Comparison of ENCODE assay signal across 16 cellular contexts in genomic region chr10:69631566-69631965, GRCh38. TPM values are rescaled to one million over a fixed set of nuclear protein-coding genes. Genes with fewer than 3 reads are reported as not detected.
DNase-seq lines count a peak whose midpoint lies in the region; ATAC-seq, FAIRE-seq and TF ChIP-seq lines count a peak whose summit lies in the region.
"Had no signal": no experiment of that assay in that cellular context is flagged by ENCODE, and none has a peak within 500 bp of the region (broad histone marks: within the 10 kb centered on the region; RNA-seq: fewer than 3 reads in every experiment).

No MANE protein-coding gene starts in this region.

- POLR2A ChIA-PET in K562 (lab: Yijun Ruan, JAX): interaction anchor here (0.7 to 2.0 kb wide), 2 partner anchors 10 to 86 kb away, joined by 4 to 6 read pairs; no protein-coding TSS in a partner anchor

- H3K4me3 ChIP-seq in GM23338: no peak overlapping the region
- H3K4me3 ChIP-seq in K562: no peak overlapping the region
- H3K4me3 ChIP-seq: left ventricle myocardium inferior had no signal

- 34% methylated on average over 7 of the region's 7 CpGs for WGBS in K562 (ENCODE audit: insufficient coverage, low coverage, missing lambda C conversion rate)

- peaks cover 14% of the 10 kb centered on the region; the same call in 1 of the 2 replicates for H3K4me1 ChIP-seq in GM23338 (ENCODE audit: insufficient read depth)
- H3K4me1 ChIP-seq in K562 (replicated peaks in 1 of 2; ENCODE audit: control insufficient read depth in 2 of 2, insufficient read depth in 2 of 2, low read length in 2 of 2): peaks cover 4 to 12% of the 10 kb centered on the region in 2 experiments; a peak in 3 of 5 replicates

- TF ChIP-seq POLR2A in K562 (conservative IDR thresholded peaks at IDR 0.05): no peak

- TF ChIP-seq EP300 in K562 (IDR thresholded peaks at IDR 0.05; ENCODE audit: low read length): no peak

- H2AFZ ChIP-seq in GM23338: no peak overlapping the region
- H2AFZ ChIP-seq in K562 (ENCODE audit: low read depth, low read length): no peak overlapping the region

- peak; percentile 6 for FAIRE-seq in K562 (lab: Jason Lieb, UNC)

- H4K20me1 ChIP-seq in GM23338 (replicated peaks; ENCODE audit: insufficient read depth): no peaks in the 10 kb centered on the region
- no peaks in the 10 kb centered on the region for H4K20me1 ChIP-seq in K562 (replicated peaks; ENCODE audit: control insufficient read depth, insufficient read depth, low read length)

- no peaks in the 10 kb centered on the region for H3K9me2 ChIP-seq in GM23338 (ENCODE audit: insufficient read depth)

- no peak overlapping the region; the same call in 1 of the 2 replicates for H3K4me2 ChIP-seq in GM23338
- H3K4me2 ChIP-seq in K562 (ENCODE audit: insufficient read depth, low read length): no peak overlapping the region

- CTCF ChIA-PET in K562 (lab: Yijun Ruan, JAX; ENCODE audit: low intra/inter-chr PET ratio): no interaction called here

- H3K9ac ChIP-seq in K562 (ENCODE audit: insufficient read depth in 1 of 2, low read depth in 2 of 2, low read length in 2 of 2): no peak overlapping the region

- H3K4me3 Mint-ChIP-seq in GM23338 (peak overlapping the region; percentile 78), nephron progenitor cell (peak overlapping the region; percentile 79)

- H3K36me3 ChIP-seq in GM23338 (ENCODE audit: insufficient read depth): no peaks in the 10 kb centered on the region
- H3K36me3 ChIP-seq in K562 (ENCODE audit: control insufficient read depth, insufficient read depth, low read length): peaks cover 3% of the 10 kb centered on the region; the same call in 1 of the 3 replicates
- H3K36me3 ChIP-seq: left ventricle myocardium inferior had no signal

- H3K27ac ChIP-seq in GM23338 (ENCODE audit: low read depth) (no peak overlapping the region), K562 (ENCODE audit: extremely low read depth, low read depth, low read length) (no peak overlapping the region)
- H3K27ac ChIP-seq: cardiac muscle cell, left ventricle myocardium inferior had no signal

- H3K27ac Mint-ChIP-seq in GM23338 (no peak overlapping the region), nephron progenitor cell (no peak overlapping the region)

- no peaks in the 10 kb centered on the region for H3F3A ChIP-seq in GM23338 (replicated peaks; ENCODE audit: low read depth)

- peaks cover 10% of the 10 kb centered on the region for H3K27me3 Mint-ChIP-seq in GM23338 (ENCODE audit: insufficient read depth, low read depth, poor library complexity)
- H3K27me3 Mint-ChIP-seq in nephron progenitor cell (ENCODE audit: low read depth, poor library complexity): peaks cover 45% of the 10 kb centered on the region

- no peaks in the 10 kb centered on the region; the same call in 1 of the 2 replicates for H3K79me2 ChIP-seq in GM23338 (replicated peaks; ENCODE audit: insufficient read depth)
- no peaks in the 10 kb centered on the region for H3K79me2 ChIP-seq in K562 (ENCODE audit: control insufficient read depth, insufficient read depth, low read length)

- H3K9me1 ChIP-seq in K562 (ENCODE audit: control insufficient read depth, insufficient read depth, low read length): no peaks in the 10 kb centered on the region

- BruUV-seq in K562 (replicated peaks; lab: Mats Ljungman, UMichigan): no TSS peak

- ATAC-seq in GM23338 (no peak), K562 (no peak), GM18870 (IDR thresholded peaks at IDR 0.05; ENCODE audit: unreplicated experiment) (no peak)

- peaks cover 18% of the 10 kb centered on the region for H3K36me3 Mint-ChIP-seq in GM23338 (ENCODE audit: low read depth)
- H3K36me3 Mint-ChIP-seq in nephron progenitor cell (ENCODE audit: low read depth): peaks cover 14% of the 10 kb centered on the region

- H3K9me3 ChIP-seq in K562 (replicated peaks; ENCODE audit: control insufficient read depth, insufficient read depth, low read depth, low read length): no peaks in the 10 kb centered on the region
- H3K9me3 ChIP-seq: left ventricle myocardium inferior had no signal

- TF ChIP-seq CTCF in GM23338 (conservative IDR thresholded peaks at IDR 0.05; ENCODE audit: low read depth in 2 of 2) (no peak), K562 (IDR thresholded peaks at IDR 0.05 in 2 of 3, conservative IDR thresholded peaks at IDR 0.05 in 1 of 3; ENCODE audit: insufficient read depth in 2 of 3, low read depth in 1 of 3, low read length in 3 of 3) (no peak), nephron progenitor cell (IDR thresholded peaks at IDR 0.05) (no peak)

- H3K9me3 Mint-ChIP-seq in GM23338 (no peaks in the 10 kb centered on the region; the same call in 2 of the 3 replicates), nephron progenitor cell (no peaks in the 10 kb centered on the region)

- H3K4me1 Mint-ChIP-seq in GM23338 (peaks cover 9% of the 10 kb centered on the region), nephron progenitor cell (no peaks in the 10 kb centered on the region)

- peaks cover 26% of the 10 kb centered on the region for H3K27me3 ChIP-seq in GM23338 (ENCODE audit: insufficient read depth)
- H3K27me3 ChIP-seq in K562 (ENCODE audit: control insufficient read depth in 2 of 2, insufficient read depth in 2 of 2, low read length in 2 of 2): peaks cover 0 to 19% of the 10 kb centered on the region in 2 experiments; a peak in 3 of 5 replicates

- intact Hi-C loops in K562 (cut with micrococcal nuclease): loop anchor here (10.0 kb wide), 1 partner anchor 397 kb away; no protein-coding TSS in a partner anchor

- DNase-seq in activated CD8-positive, alpha-beta memory T cell treated with anti-CD3 and anti-CD28 coated beads for 24 hours: peak; percentile 52
- DNase-seq in activated CD8-positive, alpha-beta memory T cell treated with anti-CD3 and anti-CD28 coated beads, Interleukin-2, amount 50 U/mL, for 4 hours: no peak
- DNase-seq in GM23338 (ENCODE audit: low spot score) (no peak), K562 (ENCODE audit: extremely low read depth in 1 of 4, low spot score in 3 of 4) (no peak), nephron progenitor cell (no peak), hepatic stellate cell (ENCODE audit: low spot score) (no peak), cerebellum (ENCODE audit: low spot score) (no peak)
- DNase-seq: EL, foreskin fibroblast, left ventricle myocardium inferior, NCI-H524, SHP77 treated with DMSO at 0.1 percent for 48 hours, T1000 had no signal

- no peak for TF ChIP-seq RAD21 in K562 (CRISPR knock-in tag; conservative IDR thresholded peaks at IDR 0.05 in 1 of 2, IDR thresholded peaks at IDR 0.05 in 1 of 2)

- in situ Hi-C loops in K562 (cut with MboI): loop anchor here (25.0 kb wide), 1 partner anchor 394 kb away; no protein-coding TSS in a partner anchor

TF ChIP-seq in GM23338, 12 proteins besides CTCF, POLR2A, EP300 and RAD21 (continues in another document):
- TF ChIP-seq STAT1 (IDR thresholded peaks at IDR 0.05; ENCODE audit: unreplicated experiment) (no peak), EZH2phosphoT487 (IDR thresholded peaks at IDR 0.05; ENCODE audit: unreplicated experiment) (no peak)

TF ChIP-seq in K562, 482 proteins besides CTCF, POLR2A, EP300 and RAD21 (continues in another document):
- no peak for TF ChIP-seq PCBP1 (IDR thresholded peaks at IDR 0.05; ENCODE audit: low read depth, low read length, poor library complexity, severe bottlenecking)
- TF ChIP-seq SRF (CRISPR knock-in tag; IDR thresholded peaks at IDR 0.05): no peak

RNA-seq across cellular contexts. Expression of gene FAM241B, which starts 1.5 kb away (rescaled TPM):
- 6.7 and 8.7 TPM in 2 replicates for total RNA-seq in GM23338 (2014; rRNA removed; shearing (Covaris generic))
- polyA plus RNA-seq in GM23338 (2016; fragmentation: Nextera tagmentation; extraction: Ambion mirVana) (28.3 and 30.6 TPM in 2 replicates), K562 (2011; rRNA removed) (10.2 and 11.5 TPM in 2 replicates), K562 (2014; fragmentation: Illumina TruSeq; extraction: Trizol) (5.6 and 6.3 TPM in 2 replicates), K562 (2014; fragmentation: Nextera tagmentation; extraction: Ambion mirVana) (1 to 10 TPM; 1.9 to 2.3 TPM), K562 (2014; rRNA removed) (9.5 and 11.1 TPM in 2 replicates)
- 9.7 and 14.8 TPM in 2 replicates for total RNA-seq in K562 (2011; cell fraction: chromatin; rRNA removed; ENCODE audit: low replicate concordance)
- 11.3 and 11.4 TPM in 2 replicates for total RNA-seq in K562 (2011; cell fraction: nucleolus; rRNA removed)
- 12.5 and 13.0 TPM in 2 replicates for total RNA-seq in K562 (2011; cell fraction: nucleoplasm; rRNA removed)
- total RNA-seq in K562 (2014; rRNA removed) (2.5 and 3.8 TPM in 2 replicates), K562 (2014; rRNA removed; fragmentation: Illumina TruSeq; extraction: Trizol) (3.0 TPM in 2 replicates), K562 (2015; rRNA removed; fragmentation: Illumina TruSeq; extraction: Trizol) (2.5 and 3.1 TPM in 2 replicates), K562 (2021) (7.3 and 7.8 TPM in 2 replicates), cerebellum (11.3 TPM)
- polyA plus RNA-seq in K562 (2011; cell fraction: cytosol; rRNA removed): 12.4 and 12.6 TPM in 2 replicates
- 12.2 and 13.2 TPM in 2 replicates for polyA plus RNA-seq in K562 (2011; cell fraction: nucleus; rRNA removed)
- polyA plus RNA-seq in K562 (2012): 8.8 and 9.9 TPM in 2 replicates
- 4.0 and 5.2 TPM in 2 replicates for polyA minus RNA-seq in K562 (2011; rRNA and poly(A)+ RNA removed)
- polyA minus RNA-seq in K562 (2011; cell fraction: cytosol; rRNA and poly(A)+ RNA removed): 2.8 TPM in 1 of 2 replicates, not detected in the other
- 1.5 and 3.9 TPM in 2 replicates for polyA minus RNA-seq in K562 (2011; cell fraction: nucleus; rRNA and poly(A)+ RNA removed)

RNA-seq across cellular contexts. Expression of gene NEUROG3, which starts 58.3 kb away (rescaled TPM):
- total RNA-seq in GM23338 (2014; rRNA removed; shearing (Covaris generic)): 0.16 TPM in 1 of 2 replicates, not detected in the other
- polyA plus RNA-seq in GM23338 (2016; fragmentation: Nextera tagmentation; extraction: Ambion mirVana) (0.31 TPM in 1 of 2 replicates, not detected in the other), K562 (2011; rRNA removed) (not detected in 2 replicates), K562 (2014; fragmentation: Illumina TruSeq; extraction: Trizol) (not detected in 2 replicates), K562 (2014; fragmentation: Nextera tagmentation; extraction: Ambion mirVana) (not detected), K562 (2014; rRNA removed) (not detected in 2 replicates)
- not detected in 2 replicates for total RNA-seq in K562 (2011; cell fraction: chromatin; rRNA removed; ENCODE audit: low replicate concordance)
- total RNA-seq in K562 (2011; cell fraction: nucleolus; rRNA removed): not detected in 2 replicates
- not detected in 2 replicates for total RNA-seq in K562 (2011; cell fraction: nucleoplasm; rRNA removed)
- total RNA-seq in K562 (2014; rRNA removed) (not detected in 2 replicates), K562 (2014; rRNA removed; fragmentation: Illumina TruSeq; extraction: Trizol) (not detected in 2 replicates), K562 (2015; rRNA removed; fragmentation: Illumina TruSeq; extraction: Trizol) (not detected in 2 replicates), K562 (2021) (not detected in 2 replicates), cerebellum (not detected)
- polyA plus RNA-seq in K562 (2011; cell fraction: cytosol; rRNA removed): not detected in 2 replicates
- not detected in 2 replicates for polyA plus RNA-seq in K562 (2011; cell fraction: nucleus; rRNA removed)
- not detected in 2 replicates for polyA plus RNA-seq in K562 (2012)
- polyA minus RNA-seq in K562 (2011; rRNA and poly(A)+ RNA removed): not detected in 2 replicates
- polyA minus RNA-seq in K562 (2011; cell fraction: cytosol; rRNA and poly(A)+ RNA removed): not detected in 2 replicates
- polyA minus RNA-seq in K562 (2011; cell fraction: nucleus; rRNA and poly(A)+ RNA removed): not detected in 2 replicates
- total RNA-seq: activated CD8-positive, alpha-beta memory T cell treated with anti-CD3 and anti-CD28 coated beads for 36 hours; cardiac muscle cell; left ventricle myocardium inferior had no signal
- polyA plus RNA-seq: cardiac muscle cell had no signal
